8 cellular contexts compared by ENCODE assay signal in the genomic region with DNA sequence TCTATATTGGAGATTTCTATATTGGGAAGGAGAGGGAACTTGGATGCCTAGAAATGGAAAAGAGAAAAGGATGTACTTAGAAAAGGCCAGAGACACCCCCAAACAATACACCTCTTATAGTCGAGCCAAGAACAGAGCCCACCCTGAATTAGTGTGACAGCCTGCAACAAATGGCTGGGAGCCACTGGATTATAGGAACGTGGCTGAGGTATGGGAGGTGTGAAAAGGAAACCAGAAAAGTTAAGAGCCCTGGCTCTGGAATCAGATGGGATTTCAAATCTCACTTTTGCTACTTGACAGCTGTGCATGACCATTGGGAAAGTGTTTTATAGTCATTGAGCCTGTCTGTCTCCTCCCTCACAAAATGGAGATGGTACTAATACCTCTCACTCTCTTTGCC.
"Had no signal": no experiment of that assay in that cellular context is flagged by ENCODE, and none has a peak within 500 bp of the region (broad histone marks: within the 10 kb centered on the region; RNA-seq: fewer than 3 reads in every experiment).

No MANE protein-coding gene starts in this region.

- H3K9me3 Mint-ChIP-seq: GM23338 had no signal

- H3K9ac ChIP-seq: GM23248 had no signal

- H3K9me3 ChIP-seq: HAP-1 had no signal

- H3K4me3 Mint-ChIP-seq: GM23338, HFFc6 had no signal

- ATAC-seq: GM23338, HCT116 had no signal

- H3K4me2 ChIP-seq: GM23338 had no signal

- H2AFZ ChIP-seq: GM23248 had no signal

- H3K27ac ChIP-seq: GM23248 had no signal

- DNase-seq: GM23248, GOT3, H7, HCEC 1CT, HFFc6 had no signal

- H3K4me1 ChIP-seq: HAP-1 had no signal

- H3K36me3 ChIP-seq: HAP-1 had no signal

- H3K27ac Mint-ChIP-seq: GM23338, HFFc6 had no signal

- H3K4me3 ChIP-seq: GM23248, GM23338, HAP-1 had no signal

- H3K4me1 Mint-ChIP-seq: GM23338 had no signal
